ENCODE assay signal across 9 cellular contexts in the genomic region with DNA sequence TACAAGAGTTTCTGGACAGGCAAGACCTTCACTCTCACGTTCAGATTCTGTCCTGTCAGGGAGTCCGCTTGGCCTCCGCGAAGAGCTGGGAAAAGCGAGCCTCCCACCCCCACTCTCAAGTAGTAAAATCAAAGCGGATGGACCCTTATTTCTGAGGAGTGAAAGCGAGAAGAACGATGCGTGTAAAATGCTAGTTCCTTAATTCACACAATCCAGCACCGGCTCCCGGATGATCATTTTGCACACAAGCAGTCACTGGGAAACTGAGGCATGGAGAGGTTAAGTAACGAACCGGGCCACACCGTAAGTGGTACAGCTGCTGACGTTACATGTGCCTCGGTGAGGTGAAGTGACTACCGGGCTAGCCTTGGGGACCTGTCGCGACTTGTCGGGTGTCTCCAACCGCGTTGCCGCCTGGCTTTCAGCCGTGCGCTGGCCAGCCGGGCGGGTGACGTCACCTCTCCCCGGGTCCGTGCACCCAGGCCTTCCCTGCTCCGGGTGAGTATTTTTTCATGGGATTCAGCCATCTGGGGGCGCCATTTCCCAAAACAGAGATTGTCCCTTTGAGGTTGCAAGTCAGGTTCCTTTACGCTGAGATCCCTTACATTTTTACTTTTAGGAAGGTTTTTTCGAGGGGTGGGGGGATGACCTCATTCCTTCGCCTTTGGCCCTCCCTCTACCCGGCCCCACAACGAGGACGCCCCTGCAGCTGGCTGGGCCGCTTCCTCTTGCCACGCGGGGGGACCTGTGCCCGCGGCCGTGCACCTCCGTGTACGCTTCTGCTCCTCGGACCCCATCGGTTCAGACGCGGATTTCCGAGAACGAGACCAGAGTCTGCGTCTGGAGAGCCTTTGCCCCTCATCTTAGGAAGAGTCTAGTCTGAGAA. TPM values are rescaled to one million over a fixed set of nuclear protein-coding genes. Genes with fewer than 3 reads are reported as not detected.
DNase-seq lines count a peak whose midpoint lies in the region; TF ChIP-seq lines count a peak whose summit lies in the region.
"Had no signal": no experiment of that assay in that cellular context is flagged by ENCODE, and none has a peak within 500 bp of the region (broad histone marks: within the 10 kb centered on the region; RNA-seq: fewer than 3 reads in every experiment).

No MANE protein-coding gene starts in this region.

- H3K9me2 ChIP-seq in OCI-LY7 (ENCODE audit: insufficient read depth, low read length), result no peaks in the 10 kb centered on the region

- H3K36me3 ChIP-seq in OCI-LY7 (ENCODE audit: insufficient read depth, low read length), result no peaks in the 10 kb centered on the region
- no peaks in the 10 kb centered on the region for H3K36me3 ChIP-seq in ectodermal cell (ENCODE audit: control insufficient read depth, insufficient read depth, low read length)
- no peaks in the 10 kb centered on the region for H3K36me3 ChIP-seq in stomach

- intact Hi-C loops in OCI-LY7 (cut with micrococcal nuclease; ENCODE audit: unreplicated experiment) (no loop called here), stomach (cut with DNase I; ENCODE audit: low total_unique reads) (no loop called here)

- H2AFZ ChIP-seq in OCI-LY7 (ENCODE audit: low read length), result no peak overlapping the region

- no TSS peak for BruUV-seq in OCI-LY7 (replicated peaks; lab: Mats Ljungman, UMichigan)

- H3K27ac ChIP-seq in OCI-LY7 (ENCODE audit: low read depth, low read length, poor library complexity, severe bottlenecking) (no peak overlapping the region), ectodermal cell (ENCODE audit: insufficient read depth, low read depth, low read length, poor library complexity, severe bottlenecking) (peak overlapping the region; percentile 27), stomach (no peak overlapping the region)

- CTCF ChIA-PET in OCI-LY7 (lab: Charles Lee; ENCODE audit: unreplicated experiment), result no interaction called here

- TF ChIP-seq EP300 in stomach (IDR thresholded peaks at IDR 0.05), result no peak

- TF ChIP-seq POLR2A in stomach (IDR thresholded peaks at IDR 0.05), result no peak

- H3K27me3 ChIP-seq in ectodermal cell (ENCODE audit: control insufficient read depth, insufficient read depth, low read length, poor library complexity, severe bottlenecking) (peaks cover 12% of the 10 kb centered on the region), stomach (peaks cover 23 to 97% (median 64%) of the 10 kb centered on the region in 3 donors)

- 30 to 31% methylated on average over 53 of the region's 53 CpGs for WGBS in ectodermal cell, 2 experiments
- WGBS in stomach, 5 donors, result 4 to 7% (median 6%) methylated on average over 50 to 53 of the region's 53 CpGs

- TF ChIP-seq CTCF in OCI-LY7 (conservative IDR thresholded peaks at IDR 0.05; ENCODE audit: low read length) (0 out of 2 replicates have a peak, but pooled peaks have one; percentile 15), stomach (IDR thresholded peaks at IDR 0.05) (no peak)

- POLR2A ChIA-PET in OCI-LY7 (lab: Charles Lee), result no interaction called here

- no peak overlapping the region for H3K4me2 ChIP-seq in OCI-LY7 (ENCODE audit: low read length)

- no peaks in the 10 kb centered on the region for H4K20me1 ChIP-seq in OCI-LY7 (ENCODE audit: insufficient read depth, low read length)

- H3K79me2 ChIP-seq in OCI-LY7 (ENCODE audit: insufficient read depth, low read depth, low read length), result no peaks in the 10 kb centered on the region

- DNase-seq in EL (peak; percentile 49), OCI-LY7 (ENCODE audit: low spot score) (no peak), medulla oblongata (ENCODE audit: extremely low spot score) (peak; percentile 66), stomach (no peak), SHP77 treated with DMSO at 0.1 percent for 48 hours (lab: John Stamatoyannopoulos, UW) (no peak), dedifferentiated amniotic fluid mesenchymal stem cell (ENCODE audit: extremely low spot score) (no peak), SW480 (ENCODE audit: low spot score) (no peak)

- H3K9me3 ChIP-seq in OCI-LY7 (ENCODE audit: low read length) (no peaks in the 10 kb centered on the region), ectodermal cell (ENCODE audit: control insufficient read depth, low read length) (no peaks in the 10 kb centered on the region), stomach (no peaks in the 10 kb centered on the region)

- H3K4me3 ChIP-seq in OCI-LY7 (ENCODE audit: low read depth, low read length, poor library complexity, severe bottlenecking) (no peak overlapping the region), ectodermal cell (ENCODE audit: insufficient read depth, low read depth, low read length) (peak overlapping the region; percentile 45), stomach (peak overlapping the region; percentile 15 to 35 (median 22))

- no peaks in the 10 kb centered on the region for H3K4me1 ChIP-seq in OCI-LY7 (ENCODE audit: insufficient read depth, low read length, poor library complexity, severe bottlenecking)
- H3K4me1 ChIP-seq in ectodermal cell (ENCODE audit: control insufficient read depth, insufficient read depth, low read length), result peaks cover 5% of the 10 kb centered on the region
- peaks cover 28 to 50% (median 41%) of the 10 kb centered on the region in 4 donors for H3K4me1 ChIP-seq in stomach

RNA-seq across cellular contexts. Expression of a gene that starts 3.4 kb away (rescaled TPM):
- not detected in 2 replicates for total RNA-seq in OCI-LY7 (2014; rRNA removed; shearing (Covaris generic))
- total RNA-seq in OCI-LY7 (2022) (not detected in 2 replicates), stomach (10 to 100 TPM in 3 of 5 donors, 1 to 10 TPM in 1, not detected in 1; 6.7 to 40.0 (median 14.1) TPM)
- polyA plus RNA-seq in ectodermal cell (2013, experiment 1 of 4), result 261 TPM
- 349 TPM for polyA plus RNA-seq in ectodermal cell (2013, experiment 2 of 4)
- 273 TPM for polyA plus RNA-seq in ectodermal cell (2013, experiment 3 of 4)
- 302 TPM for polyA plus RNA-seq in ectodermal cell (2013, experiment 4 of 4)
- polyA plus RNA-seq in stomach, result 1 to 10 TPM in 2 of 3 donors, not detected in 1; 1.2 to 2.7 TPM
- total RNA-seq: lung microvascular endothelial cell had no signal

RNA-seq across cellular contexts. Expression of a gene that starts 32.4 kb away (rescaled TPM):
- total RNA-seq in OCI-LY7 (2014; rRNA removed; shearing (Covaris generic)), result not detected in 2 replicates
- total RNA-seq in OCI-LY7 (2022) (0.25 and 0.33 TPM in 2 replicates), stomach (1 to 10 TPM in 1 of 5 donors, not detected in 4; 1.3 TPM)
- 17.6 TPM for polyA plus RNA-seq in ectodermal cell (2013, experiment 1 of 4)
- 17.6 TPM for polyA plus RNA-seq in ectodermal cell (2013, experiment 2 of 4)
- 19.0 TPM for polyA plus RNA-seq in ectodermal cell (2013, experiment 3 of 4)
- polyA plus RNA-seq in ectodermal cell (2013, experiment 4 of 4), result 22.7 TPM
- not detected for polyA plus RNA-seq in stomach

Comparison
In these comparisons a context has a peak if more than half of its experiments do, and no peak if none do; other contexts are left out.
1. DNase-seq: peak in EL (single experiment) and medulla oblongata (single experiment); none in OCI-LY7 (single experiment), stomach (single experiment), SHP77 treated with DMSO at 0.1 percent for 48 hours (single experiment), dedifferentiated amniotic fluid mesenchymal stem cell (single experiment) and SW480 (single experiment).